Comparison of ENCODE assay signal across 8 cellular contexts in the genomic region with DNA sequence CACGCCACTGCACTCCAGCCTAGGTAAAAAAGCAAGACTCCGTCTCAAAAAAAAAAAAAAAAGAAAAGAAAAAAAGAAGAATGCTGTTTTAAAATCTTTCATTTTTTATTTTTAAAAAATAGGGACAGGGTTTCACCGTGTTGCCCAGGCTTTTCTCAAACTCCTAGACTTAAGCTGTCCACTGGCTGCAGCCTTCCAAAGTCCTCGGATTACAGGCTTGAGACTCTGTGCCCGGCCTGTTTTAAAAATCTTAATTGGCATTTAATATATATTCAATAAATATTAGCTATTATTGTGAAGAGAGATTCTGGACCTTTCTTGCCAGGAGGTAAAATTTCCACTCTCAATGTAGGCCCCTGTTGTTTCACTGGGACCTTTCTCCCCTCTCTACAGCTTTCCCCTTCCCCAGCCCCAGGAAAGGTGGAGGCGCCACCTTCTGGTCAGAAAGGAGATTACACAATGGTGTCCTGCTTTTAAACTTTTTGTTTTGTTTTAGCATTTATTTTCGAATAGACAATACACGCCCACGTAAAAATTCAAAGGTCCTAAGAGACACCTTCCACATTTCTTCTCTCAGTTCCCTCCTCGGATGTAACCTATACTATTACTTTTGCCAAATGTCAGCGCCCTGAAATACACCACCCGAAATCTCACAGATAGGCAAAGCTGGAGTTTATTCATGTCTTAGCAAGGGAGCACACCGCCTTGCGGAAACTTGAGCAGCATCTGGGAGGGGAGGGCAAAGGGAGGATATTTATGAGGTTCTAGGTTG. TPM values are rescaled to one million over a fixed set of nuclear protein-coding genes. Genes with fewer than 3 reads are reported as not detected.
A peak's percentile ranks its signal among the peaks of the same experiment; 100 is the strongest.
DNase-seq lines count a peak whose midpoint lies in the region; ATAC-seq, FAIRE-seq and TF ChIP-seq lines count a peak whose summit lies in the region.

No MANE protein-coding gene starts in this region.

- H3K4me1 ChIP-seq in H1 (replicated peaks in 1 of 4; ENCODE audit: control insufficient read depth in 3 of 4, insufficient read depth in 4 of 4, low read length in 3 of 4) = peaks cover 0 to 5% (median 1%) of the 10 kb centered on the region in 4 experiments; a peak in 3 of 7 replicates

- H3K23ac ChIP-seq in H1 (ENCODE audit: insufficient read length) = no peak overlapping the region

- peak overlapping the region; percentile 58; the same call in 1 of the 2 replicates for H2BK5ac ChIP-seq in H1 (ENCODE audit: low read depth, low read length)

- H3K56ac ChIP-seq in H1 (replicated peaks; ENCODE audit: insufficient read length, low read depth, low read length) = no peak overlapping the region

- peak overlapping the region; percentile 45 for H4K5ac ChIP-seq in H1 (ENCODE audit: insufficient read length, low read depth, low read length)

- ATAC-seq in HG03460 (IDR thresholded peaks at IDR 0.05; ENCODE audit: unreplicated experiment) = no peak

- no peaks in the 10 kb centered on the region for H3K27me3 ChIP-seq in AG04450 (ENCODE audit: control insufficient read depth, insufficient read depth, low read length)
- no peaks in the 10 kb centered on the region for H3K27me3 ChIP-seq in H1 (replicated peaks in 1 of 4; ENCODE audit: control insufficient read depth in 3 of 4, extremely low read depth in 1 of 4, insufficient read depth in 3 of 4, low read length in 3 of 4)

- no peak overlapping the region for H3K9ac ChIP-seq in H1 (replicated peaks in 1 of 4; ENCODE audit: extremely low read depth in 1 of 4, low read depth in 3 of 4, low read length in 3 of 4)

- POLR2A ChIA-PET in AG04450 (lab: Yijun Ruan, JAX) (interaction anchor here (0.6 kb wide), 1 partner anchor 204 kb away, joined by 5 read pairs; no protein-coding TSS in a partner anchor), H1 (lab: Charles Lee; ENCODE audit: partially characterized antibody) (interaction anchor here (0.8 to 3.5 kb wide), 9 partner anchors 15 to 209 kb away, joined by 3 to 28 read pairs (median 5); partner anchors contain the start of gene PHC1)

- H2BK120ac ChIP-seq in H1 (replicated peaks; ENCODE audit: low read depth, low read length) = no peak overlapping the region

- H3K36me3 ChIP-seq in H1 (ENCODE audit: control insufficient read depth in 2 of 4, insufficient read depth in 4 of 4, low read length in 3 of 4) = peaks cover 0 to 3% (median 0%) of the 10 kb centered on the region in 4 experiments; a peak in 3 of 8 replicates

- H3K79me1 ChIP-seq in H1 (ENCODE audit: low read depth, low read length) = no peaks in the 10 kb centered on the region

- TF ChIP-seq POLR2A in GM12891 (IDR thresholded peaks at IDR 0.05; ENCODE audit: low read depth, low read length) (no peak), H1 (IDR thresholded peaks at IDR 0.05; ENCODE audit: control extremely low read depth in 1 of 2, low read depth in 2 of 2, low read length in 2 of 2) (no peak)

- CTCF ChIA-PET in AG04450 (lab: Charles Lee) (interaction anchor here (0.5 to 3.9 kb wide), 72 partner anchors 8 to 927 kb away, joined by 3 to 138 read pairs (median 5); partner anchors contain the start of genes M6PR, PHC1 and RIMKLB), H1 (lab: Charles Lee; ENCODE audit: partially characterized antibody) (interaction anchor here (0.7 to 7.6 kb wide), 43 partner anchors 11 to 306 kb away, joined by 3 to 61 read pairs (median 4); partner anchors contain the start of genes MFAP5 and PHC1)

- H2AK5ac ChIP-seq in H1 (ENCODE audit: low read depth, low read length) = no peak overlapping the region

- peak; percentile 92 for TF ChIP-seq CTCF in AG04450 (IDR thresholded peaks at IDR 0.05; ENCODE audit: low read depth, low read length)
- TF ChIP-seq CTCF in H1 (IDR thresholded peaks at IDR 0.05; ENCODE audit: control extremely low read depth in 1 of 3, insufficient read depth in 1 of 3, low read depth in 1 of 3, low read length in 3 of 3) = peak; percentile 62 to 65 (median 63)
- peak; percentile 97 for TF ChIP-seq CTCF in mesothelial cell of epicardium (IDR thresholded peaks at IDR 0.05; ENCODE audit: unreplicated experiment)

- H3K27ac ChIP-seq in AG04450 (ENCODE audit: low read depth, low read length) (no peak overlapping the region), H1 (ENCODE audit: low read depth, low read length) (no peak overlapping the region)

- H4K8ac ChIP-seq in H1 (ENCODE audit: extremely low read depth, insufficient read depth, low read length) = no peak overlapping the region

- no peak overlapping the region for H3K4ac ChIP-seq in H1 (replicated peaks; ENCODE audit: insufficient read length, low read depth, low read length)

- H2BK12ac ChIP-seq in H1 (ENCODE audit: low read depth, low read length) = no peak overlapping the region

- TF ChIP-seq RAD21 in H1 (IDR thresholded peaks at IDR 0.05 in 1 of 2, conservative IDR thresholded peaks at IDR 0.05 in 1 of 2; ENCODE audit: low read depth in 2 of 2, low read length in 2 of 2) = peak; percentile 78 to 79

- H3K79me2 ChIP-seq in H1 (ENCODE audit: control insufficient read depth in 1 of 2, insufficient read depth in 2 of 2, low read length in 2 of 2) = no peaks in the 10 kb centered on the region

- H3K9me3 Mint-ChIP-seq in mesothelial cell of epicardium = peaks cover 11% of the 10 kb centered on the region

- H3K36me3 Mint-ChIP-seq in mesothelial cell of epicardium = peaks cover 5% of the 10 kb centered on the region

- no peaks in the 10 kb centered on the region for H3K27me3 Mint-ChIP-seq in mesothelial cell of epicardium (ENCODE audit: low read depth)

- FAIRE-seq in GM12891 (lab: Jason Lieb, UNC) = peak; percentile 66
- peak; percentile 95 for FAIRE-seq in H1 (lab: Jason Lieb, UNC)

- no peaks in the 10 kb centered on the region for H4K20me1 ChIP-seq in H1 (replicated peaks in 1 of 2; ENCODE audit: control insufficient read depth in 1 of 2, insufficient read depth in 2 of 2, low read length in 2 of 2)

- no peak overlapping the region for H3K14ac ChIP-seq in H1 (ENCODE audit: insufficient read length)

- H3K18ac ChIP-seq in H1 (ENCODE audit: extremely low read depth, low read length) = peak overlapping the region; percentile 11; the same call in 1 of the 2 replicates

- 32% methylated on average over 13 of the region's 14 CpGs; no CpG with 5 or more reads in 1 of the 2 experiments for WGBS in H1 (ENCODE audit: extremely low coverage in 1 of 2, insufficient coverage in 1 of 2, insufficient read length in 1 of 2, insufficient replicate concordance in 2 of 2, low coverage in 1 of 2, low lambda C conversion rate in 2 of 2, missing lambda C conversion rate in 1 of 2), 2 experiments

- H3K4me2 ChIP-seq in H1 (ENCODE audit: insufficient read depth in 1 of 2, low read depth in 2 of 2, low read length in 2 of 2) = peak overlapping the region; percentile 2 to 60; a peak in 3 of 4 replicates

- H3K27ac Mint-ChIP-seq in mesothelial cell of epicardium = peak overlapping the region; percentile 82

- DNase-seq in AG04450 (ENCODE audit: low read depth, low spot score) (peak; percentile 10), GM12891 (ENCODE audit: insufficient read length, low spot score) (peak; percentile 29), NCI-H2029 (lab: John Stamatoyannopoulos, UW) (peak; percentile 21), H1 (ENCODE audit: low read depth in 1 of 2, low spot score in 2 of 2) (peak in 1 of 2 experiments; percentile 80), mesothelial cell of epicardium (ENCODE audit: low spot score in 2 of 2, unreplicated experiment in 2 of 2) (peak; percentile 33 to 74)
- DNase-seq in activated CD4-positive, alpha-beta T cell treated with anti-CD3 and anti-CD28 coated beads, Interleukin-2, amount 50 U/mL, for 48 hours = peak; percentile 63 to 71
- peak; percentile 64 for DNase-seq in stimulated activated CD8-positive, alpha-beta memory T cell treated with anti-CD3 and anti-CD28 coated beads, Interleukin-4, amount 100 ng/mL, for 48 hours

- H3K4me3 Mint-ChIP-seq in mesothelial cell of epicardium = peak overlapping the region; percentile 84

- H4K91ac ChIP-seq in H1 (replicated peaks; ENCODE audit: insufficient read length, low read length) = no peak overlapping the region

- no peak for TF ChIP-seq EP300 in H1 (IDR thresholded peaks at IDR 0.05; ENCODE audit: borderline replicate concordance in 1 of 2, low read depth in 2 of 2, low read length in 2 of 2)

- no peaks in the 10 kb centered on the region for H3K9me3 ChIP-seq in AG04450 (ENCODE audit: control insufficient read depth, insufficient read depth, low read length)
- H3K9me3 ChIP-seq in H1 (ENCODE audit: insufficient read depth in 2 of 2, low read depth in 1 of 2, low read length in 1 of 2) = peaks cover 0 to 3% of the 10 kb centered on the region in 2 experiments; a peak in 2 of 4 replicates

- peak overlapping the region; percentile 71 for H2AFZ ChIP-seq in H1 (ENCODE audit: low read length)

- no peak overlapping the region for H2BK15ac ChIP-seq in H1 (ENCODE audit: low read length)

- H3K4me1 Mint-ChIP-seq in mesothelial cell of epicardium = peaks cover 2% of the 10 kb centered on the region

- H3K23me2 ChIP-seq in H1 (ENCODE audit: low read depth, low read length) = no peaks in the 10 kb centered on the region; the same call in 1 of the 2 replicates

- H3K4me3 ChIP-seq in AG04450 (ENCODE audit: low read depth, low read length) (peak overlapping the region; percentile 61), H1 (ENCODE audit: extremely low read depth in 1 of 4, insufficient read depth in 2 of 4, low read depth in 3 of 4, low read length in 4 of 4) (peak overlapping the region; percentile 21 to 58 (median 32); a peak in 6 of 8 replicates)

- H2BK20ac ChIP-seq in H1 (ENCODE audit: low read length) = peak overlapping the region; percentile 83; the same call in 1 of the 2 replicates

RNA-seq across cellular contexts. Expression of gene PHC1, which starts 23.8 kb away (rescaled TPM):
- polyA plus RNA-seq in AG04450 (2011; rRNA removed) (34.5 and 38.3 TPM in 2 replicates), H1 (2011; rRNA removed) (1,655 and 1,966 TPM in 2 replicates)
- 30.0 and 35.0 TPM in 2 replicates for polyA minus RNA-seq in AG04450 (2011; rRNA and poly(A)+ RNA removed)
- polyA plus RNA-seq in GM12891 (2012; ENCODE audit: low read depth, missing spikeins) = 8.7 TPM
- total RNA-seq in H1 (2021; fragmentation: NEBNext Ultra II Directional; extraction: Animal tissue kit (Norgen Biotek cat#: 25700)) = 895 and 934 TPM in 2 replicates
- polyA plus RNA-seq in H1 (2011; cell fraction: cytosol; rRNA removed) = 1,167 TPM
- 4,031 TPM for polyA plus RNA-seq in H1 (2011; cell fraction: nucleus; rRNA removed)
- polyA plus RNA-seq in H1 (2012, experiment 1 of 2) = 523 to 757 TPM (median 649 TPM) in 4 replicates
- polyA plus RNA-seq in H1 (2012, experiment 2 of 2) = 232 TPM
- 1,106 TPM for polyA plus RNA-seq in H1 (2013, experiment 1 of 2)
- 1,034 TPM for polyA plus RNA-seq in H1 (2013, experiment 2 of 2)
- polyA minus RNA-seq in H1 (2011; rRNA and poly(A)+ RNA removed) = 658 and 938 TPM in 2 replicates
- polyA minus RNA-seq in H1 (2011; cell fraction: cytosol; rRNA and poly(A)+ RNA removed) = 651 TPM
- polyA minus RNA-seq in H1 (2011; cell fraction: nucleus; rRNA and poly(A)+ RNA removed) = 450 TPM
- 115 to 119 TPM (median 117 TPM) in 3 replicates for total RNA-seq in mesothelial cell of epicardium

RNA-seq across cellular contexts. Expression of gene M6PR, which starts 58.9 kb away (rescaled TPM):
- polyA plus RNA-seq in AG04450 (2011; rRNA removed) = 106 and 119 TPM in 2 replicates
- 166 and 198 TPM in 2 replicates for polyA minus RNA-seq in AG04450 (2011; rRNA and poly(A)+ RNA removed)
- 103 TPM for polyA plus RNA-seq in GM12891 (2012; ENCODE audit: low read depth, missing spikeins)
- total RNA-seq in H1 (2021; fragmentation: NEBNext Ultra II Directional; extraction: Animal tissue kit (Norgen Biotek cat#: 25700)) = 106 and 115 TPM in 2 replicates
- 122 and 123 TPM in 2 replicates for polyA plus RNA-seq in H1 (2011; rRNA removed)
- 89.1 TPM for polyA plus RNA-seq in H1 (2011; cell fraction: cytosol; rRNA removed)
- polyA plus RNA-seq in H1 (2011; cell fraction: nucleus; rRNA removed) = 78.4 TPM
- 141 to 194 TPM (median 160 TPM) in 4 replicates for polyA plus RNA-seq in H1 (2012, experiment 1 of 2)
- polyA plus RNA-seq in H1 (2012, experiment 2 of 2) = 69.2 TPM
- 128 TPM for polyA plus RNA-seq in H1 (2013, experiment 1 of 2)
- polyA plus RNA-seq in H1 (2013, experiment 2 of 2) = 150 TPM
- polyA minus RNA-seq in H1 (2011; rRNA and poly(A)+ RNA removed) = 223 and 232 TPM in 2 replicates
- 85.8 TPM for polyA minus RNA-seq in H1 (2011; cell fraction: cytosol; rRNA and poly(A)+ RNA removed)
- 65.6 TPM for polyA minus RNA-seq in H1 (2011; cell fraction: nucleus; rRNA and poly(A)+ RNA removed)
- total RNA-seq in mesothelial cell of epicardium = 117 to 118 TPM (median 117 TPM) in 3 replicates
